1 cellular context compared by ENCODE assay signal in the genomic region with DNA sequence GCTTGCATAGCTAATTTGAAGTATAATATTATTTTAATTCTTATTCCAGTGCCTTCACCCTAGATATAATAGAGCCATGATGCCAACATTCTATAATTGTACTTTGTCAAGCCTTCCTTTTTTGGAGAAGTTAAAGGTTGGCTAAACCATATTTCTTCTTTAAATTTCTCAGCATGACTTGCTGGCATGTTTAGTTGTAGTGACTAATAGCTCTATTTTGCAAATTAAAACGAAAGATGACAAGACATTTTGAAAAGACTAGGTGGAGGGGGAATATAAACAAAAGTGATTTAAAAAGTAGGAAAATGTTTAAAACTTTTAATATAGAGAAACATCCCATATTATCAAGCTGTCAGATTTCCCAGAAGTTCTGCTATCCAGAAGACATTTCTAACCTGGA.
A peak's percentile ranks its signal among the peaks of the same experiment; 100 is the strongest.
TF ChIP-seq lines count a peak whose summit lies in the region.

No MANE protein-coding gene starts in this region.

TF ChIP-seq in SK-N-SH, 30 proteins besides CTCF, POLR2A, EP300 and RAD21 (continued from another document):
- TF ChIP-seq IRF3 (IDR thresholded peaks at IDR 0.05; ENCODE audit: low read depth, low read length) = no peak
- TF ChIP-seq, protein P1, sequence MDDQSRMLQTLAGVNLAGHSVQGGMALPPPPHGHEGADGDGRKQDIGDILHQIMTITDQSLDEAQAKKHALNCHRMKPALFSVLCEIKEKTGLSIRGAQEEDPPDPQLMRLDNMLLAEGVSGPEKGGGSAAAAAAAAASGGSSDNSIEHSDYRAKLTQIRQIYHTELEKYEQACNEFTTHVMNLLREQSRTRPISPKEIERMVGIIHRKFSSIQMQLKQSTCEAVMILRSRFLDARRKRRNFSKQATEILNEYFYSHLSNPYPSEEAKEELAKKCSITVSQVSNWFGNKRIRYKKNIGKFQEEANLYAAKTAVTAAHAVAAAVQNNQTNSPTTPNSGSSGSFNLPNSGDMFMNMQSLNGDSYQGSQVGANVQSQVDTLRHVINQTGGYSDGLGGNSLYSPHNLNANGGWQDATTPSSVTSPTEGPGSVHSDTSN (IDR thresholded peaks at IDR 0.05) = peak; percentile 52; the same call in 1 of the 2 replicates
- no peak for TF ChIP-seq MEF2A (IDR thresholded peaks at IDR 0.05; ENCODE audit: borderline replicate concordance, low read depth)
- TF ChIP-seq, protein P2, sequence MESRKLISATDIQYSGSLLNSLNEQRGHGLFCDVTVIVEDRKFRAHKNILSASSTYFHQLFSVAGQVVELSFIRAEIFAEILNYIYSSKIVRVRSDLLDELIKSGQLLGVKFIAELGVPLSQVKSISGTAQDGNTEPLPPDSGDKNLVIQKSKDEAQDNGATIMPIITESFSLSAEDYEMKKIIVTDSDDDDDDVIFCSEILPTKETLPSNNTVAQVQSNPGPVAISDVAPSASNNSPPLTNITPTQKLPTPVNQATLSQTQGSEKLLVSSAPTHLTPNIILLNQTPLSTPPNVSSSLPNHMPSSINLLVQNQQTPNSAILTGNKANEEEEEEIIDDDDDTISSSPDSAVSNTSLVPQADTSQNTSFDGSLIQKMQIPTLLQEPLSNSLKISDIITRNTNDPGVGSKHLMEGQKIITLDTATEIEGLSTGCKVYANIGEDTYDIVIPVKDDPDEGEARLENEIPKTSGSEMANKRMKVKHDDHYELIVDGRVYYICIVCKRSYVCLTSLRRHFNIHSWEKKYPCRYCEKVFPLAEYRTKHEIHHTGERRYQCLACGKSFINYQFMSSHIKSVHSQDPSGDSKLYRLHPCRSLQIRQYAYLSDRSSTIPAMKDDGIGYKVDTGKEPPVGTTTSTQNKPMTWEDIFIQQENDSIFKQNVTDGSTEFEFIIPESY (IDR thresholded peaks at IDR 0.05; ENCODE audit: borderline replicate concordance, low read depth) = no peak
- TF ChIP-seq SMC3 (IDR thresholded peaks at IDR 0.05; ENCODE audit: low read depth, low read length) = no peak
